In genomic region chr5:56081053-56081642, GRCh38 we compare ENCODE assay signal across 8 cellular contexts.
A peak's percentile ranks its signal among the peaks of the same experiment; 100 is the strongest.
DNase-seq lines count a peak whose midpoint lies in the region; ATAC-seq and TF ChIP-seq lines count a peak whose summit lies in the region.
"Not testable (repeated sequence)": the region's sequence is repeated elsewhere in the genome, so short reads cannot be mapped to it uniquely, and the experiment has no call there.

No MANE protein-coding gene starts in this region.

- H3K27me3 Mint-ChIP-seq in CD4-positive, CD25-positive, alpha-beta regulatory T cell; activated naive CD8-positive, alpha-beta T cell: not testable (repeated sequence)

- intact Hi-C loops in heart left ventricle (cut with DNase I), result not testable (repeated sequence)

- not testable (repeated sequence) for H3K36me3 Mint-ChIP-seq in CD4-positive, CD25-positive, alpha-beta regulatory T cell; activated naive CD8-positive, alpha-beta T cell

- H3K4me3 Mint-ChIP-seq in CD4-positive, CD25-positive, alpha-beta regulatory T cell, result peak overlapping the region in 3 of 4 donors; percentile 9 to 25 (median 20)
- H3K4me3 Mint-ChIP-seq in activated naive CD8-positive, alpha-beta T cell, result peak overlapping the region; percentile 42

- peaks cover 22% of the 10 kb centered on the region for H3K4me1 ChIP-seq in CD4-positive, CD25-positive, alpha-beta regulatory T cell (ENCODE audit: control insufficient read depth, insufficient read depth, low read length, poor library complexity, severe bottlenecking)
- peaks cover 0 to 27% (median 8%) of the 10 kb centered on the region in 12 donors for H3K4me1 ChIP-seq in heart left ventricle

- H3K9me3 ChIP-seq in CD4-positive, CD25-positive, alpha-beta regulatory T cell (ENCODE audit: control insufficient read depth in 2 of 2, low read length in 2 of 2); heart left ventricle: not testable (repeated sequence)

- not testable (repeated sequence) for TF ChIP-seq CTCF in heart left ventricle (IDR thresholded peaks at IDR 0.05)

- not testable (repeated sequence) for H3K27me3 ChIP-seq in CD4-positive, CD25-positive, alpha-beta regulatory T cell (ENCODE audit: control insufficient read depth, insufficient read depth, low read length); heart left ventricle

- H3K4me3 ChIP-seq in CD4-positive, CD25-positive, alpha-beta regulatory T cell (ENCODE audit: low read depth, low read length), result peak overlapping the region; percentile 35
- H3K4me3 ChIP-seq in heart left ventricle, result not testable (repeated sequence)

- not testable (repeated sequence) for TF ChIP-seq POLR2A in heart left ventricle (IDR thresholded peaks at IDR 0.05)

- H3K27ac Mint-ChIP-seq in CD4-positive, CD25-positive, alpha-beta regulatory T cell, result peak overlapping the region; percentile 89 to 99 (median 91)
- H3K27ac Mint-ChIP-seq in activated naive CD8-positive, alpha-beta T cell, result peak overlapping the region; percentile 82

- H3K4me1 Mint-ChIP-seq in CD4-positive, CD25-positive, alpha-beta regulatory T cell, result peaks cover 17 to 52% (median 32%) of the 10 kb centered on the region in 4 donors
- H3K4me1 Mint-ChIP-seq in activated naive CD8-positive, alpha-beta T cell (ENCODE audit: low read depth), result peaks cover 47% of the 10 kb centered on the region

- H3K9me3 Mint-ChIP-seq in CD4-positive, CD25-positive, alpha-beta regulatory T cell; activated naive CD8-positive, alpha-beta T cell (ENCODE audit: low read depth): not testable (repeated sequence)

- H3K36me3 ChIP-seq in CD4-positive, CD25-positive, alpha-beta regulatory T cell (ENCODE audit: control insufficient read depth, insufficient read depth, low read length); heart left ventricle: not testable (repeated sequence)

- peak overlapping the region; percentile 21 for H3K27ac ChIP-seq in CD4-positive, CD25-positive, alpha-beta regulatory T cell (ENCODE audit: insufficient read depth, low read length, poor library complexity, severe bottlenecking)
- peak overlapping the region in 2 of 12 donors; percentile 19 to 38 for H3K27ac ChIP-seq in heart left ventricle

- peak in 1 of 3 donors; percentile 67 for DNase-seq in CD4-positive, CD25-positive, alpha-beta regulatory T cell
- DNase-seq in NOMO-1 treated with DMSO at 0.1 percent for 48 hours (lab: John Stamatoyannopoulos, UW; ENCODE audit: unreplicated experiment), result peak; percentile 42
- not testable (repeated sequence) for DNase-seq in heart left ventricle
- DNase-seq in stimulated activated CD4-positive, alpha-beta T cell treated with anti-CD3 and anti-CD28 coated beads, Interleukin-4, amount 100 ng/mL, for 24 hours, result peak; percentile 17

- peak; percentile 68 to 78 for ATAC-seq in CD4-positive, CD25-positive, alpha-beta regulatory T cell (ENCODE audit: low read depth in 2 of 2)
- peak; percentile 30 for ATAC-seq in GM19025 (IDR thresholded peaks at IDR 0.05; ENCODE audit: low read depth, unreplicated experiment)
- peak; percentile 31 for ATAC-seq in GM21786 (IDR thresholded peaks at IDR 0.05; ENCODE audit: unreplicated experiment)
- ATAC-seq in HG03103 (IDR thresholded peaks at IDR 0.05; ENCODE audit: low read depth, unreplicated experiment), result peak; percentile 48
- ATAC-seq in heart left ventricle, result peak in 3 of 4 donors; percentile 50 to 68 (median 51)
